Comparison of ENCODE assay signal across 1 cellular context in the genomic region with DNA sequence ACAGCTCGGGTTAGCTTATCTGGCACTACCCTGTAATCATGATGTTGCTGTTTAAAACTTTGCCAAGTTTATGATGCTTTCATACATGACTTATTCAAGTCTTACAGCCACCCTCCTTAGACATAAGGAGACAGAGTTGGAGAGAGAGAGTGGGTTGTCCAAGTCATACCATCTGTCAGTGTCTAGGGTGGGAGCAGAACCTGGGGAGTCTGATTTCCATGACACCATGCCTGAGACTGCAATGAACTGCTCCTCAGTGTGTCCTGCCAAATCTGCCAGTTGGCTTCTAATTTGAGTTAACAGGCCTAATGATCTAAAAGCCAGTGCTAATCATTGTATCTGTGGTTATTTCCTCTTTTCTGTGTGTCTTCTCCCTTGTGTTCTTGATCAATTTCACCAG.
TF ChIP-seq lines count a peak whose summit lies in the region.

No MANE protein-coding gene starts in this region.

TF ChIP-seq in K562, 482 proteins besides CTCF, POLR2A, EP300 and RAD21 (continued from another document):
- TF ChIP-seq, protein P1, sequence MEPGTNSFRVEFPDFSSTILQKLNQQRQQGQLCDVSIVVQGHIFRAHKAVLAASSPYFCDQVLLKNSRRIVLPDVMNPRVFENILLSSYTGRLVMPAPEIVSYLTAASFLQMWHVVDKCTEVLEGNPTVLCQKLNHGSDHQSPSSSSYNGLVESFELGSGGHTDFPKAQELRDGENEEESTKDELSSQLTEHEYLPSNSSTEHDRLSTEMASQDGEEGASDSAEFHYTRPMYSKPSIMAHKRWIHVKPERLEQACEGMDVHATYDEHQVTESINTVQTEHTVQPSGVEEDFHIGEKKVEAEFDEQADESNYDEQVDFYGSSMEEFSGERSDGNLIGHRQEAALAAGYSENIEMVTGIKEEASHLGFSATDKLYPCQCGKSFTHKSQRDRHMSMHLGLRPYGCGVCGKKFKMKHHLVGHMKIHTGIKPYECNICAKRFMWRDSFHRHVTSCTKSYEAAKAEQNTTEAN (CRISPR knock-in tag; IDR thresholded peaks at IDR 0.05): no peak
- TF ChIP-seq NFXL1 (CRISPR knock-in tag; IDR thresholded peaks at IDR 0.05) (no peak), ZBTB7A (IDR thresholded peaks at IDR 0.05; ENCODE audit: borderline replicate concordance, control insufficient read depth, low read depth, low read length) (no peak)
TF ChIP-seq in K562: peak in this region for 0.
